In the genomic region with DNA sequence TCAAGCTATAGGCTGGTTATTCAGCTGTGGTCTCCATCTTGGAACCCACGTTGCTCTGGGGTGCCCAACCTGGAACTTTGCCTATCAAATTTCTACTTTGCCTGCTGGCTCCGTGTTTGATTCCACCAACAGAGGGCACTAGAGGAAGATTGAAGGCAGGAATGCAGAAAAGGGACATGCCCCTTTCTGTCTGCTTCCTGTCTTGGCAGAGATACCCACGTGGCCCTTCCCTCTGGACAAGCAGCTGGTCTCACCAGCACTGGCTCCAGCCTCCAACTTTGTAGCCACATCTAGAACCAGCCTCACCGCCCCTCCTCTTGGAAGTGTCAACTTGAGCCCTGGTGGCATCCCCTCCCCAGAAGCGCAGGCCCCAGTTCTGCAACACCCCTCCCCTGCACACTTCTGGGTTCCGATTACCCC, we compare ENCODE assay signal across 8 cellular contexts. TPM values are rescaled to one million over a fixed set of nuclear protein-coding genes. Genes with fewer than 3 reads are reported as not detected.
A peak's percentile ranks its signal among the peaks of the same experiment; 100 is the strongest.
DNase-seq lines count a peak whose midpoint lies in the region; ATAC-seq and TF ChIP-seq lines count a peak whose summit lies in the region.

No MANE protein-coding gene starts in this region.

- TF ChIP-seq CTCF in RWPE2 (IDR thresholded peaks at IDR 0.05; ENCODE audit: poor library complexity, severe bottlenecking) = peak; percentile 50
- peak in 8 of 9 donors; percentile 31 to 62 (median 56) for TF ChIP-seq CTCF in heart right ventricle (IDR thresholded peaks at IDR 0.05)

- H3K27ac ChIP-seq in RWPE2 (ENCODE audit: poor library complexity, severe bottlenecking) = no peak overlapping the region
- no peak overlapping the region for H3K27ac ChIP-seq in heart right ventricle

- H3K36me3 ChIP-seq in RWPE2 (ENCODE audit: low read depth) = no peaks in the 10 kb centered on the region
- no peaks in the 10 kb centered on the region for H3K36me3 ChIP-seq in heart right ventricle

- intact Hi-C loops in heart right ventricle (cut with DNase I) = no loop called here

- WGBS in heart right ventricle, 2 donors = 49 to 52% methylated on average over 6 of the region's 6 CpGs

- H3K4me3 ChIP-seq in RWPE2 (ENCODE audit: severe bottlenecking) (no peak overlapping the region), heart right ventricle (no peak overlapping the region)

- no peaks in the 10 kb centered on the region for H3K4me1 ChIP-seq in RWPE2 (ENCODE audit: insufficient read depth, poor library complexity, severe bottlenecking)
- H3K4me1 ChIP-seq in heart right ventricle = peaks cover 0 to 3% (median 0%) of the 10 kb centered on the region in 9 donors

- H3K9me3 ChIP-seq in RWPE2 (ENCODE audit: severe bottlenecking) (no peaks in the 10 kb centered on the region), heart right ventricle (no peaks in the 10 kb centered on the region)

- peak; percentile 46; the same call in 2 of the 3 replicates for ATAC-seq in RWPE2 (ENCODE audit: low read depth)
- ATAC-seq in heart right ventricle = peak in 6 of 8 donors; percentile 39 to 82 (median 60)
- no peak for ATAC-seq in GM21825 (IDR thresholded peaks at IDR 0.05; ENCODE audit: unreplicated experiment)
- no peak for ATAC-seq in GM19452 (IDR thresholded peaks at IDR 0.05; ENCODE audit: unreplicated experiment)

- DNase-seq in COLO668 (lab: John Stamatoyannopoulos, UW; ENCODE audit: unreplicated experiment) (peak; percentile 21), HuH-7 (ENCODE audit: low spot score) (peak; percentile 40), RWPE2 (ENCODE audit: low spot score) (no peak), heart right ventricle (peak; percentile 22 to 51)
- peak; percentile 8 to 28 for DNase-seq in activated T-helper 1 cell treated with anti-CD3 and anti-CD28 coated beads, Interleukin-2, amount 50 U/mL, for 16 hours (ENCODE audit: low read depth in 1 of 2, low spot score in 1 of 2)
- peak; percentile 50 for DNase-seq in stimulated activated CD4-positive, alpha-beta T cell treated with anti-CD3 and anti-CD28 coated beads, Interleukin-12 subunit alpha, Interleukin-12 subunit beta, amount 100 ng/mL, for 4 hours

- H3K27me3 ChIP-seq in RWPE2 (ENCODE audit: insufficient read depth, poor library complexity, severe bottlenecking) (no peaks in the 10 kb centered on the region), heart right ventricle (no peaks in the 10 kb centered on the region)

RNA-seq across cellular contexts. Expression of a gene that starts 52.1 kb away (rescaled TPM):
- total RNA-seq in heart right ventricle = 10 to 100 TPM in 8 of 10 donors, 1 to 10 TPM in 2; 9.3 to 16.1 (median 12.4) TPM
- polyA plus RNA-seq in heart right ventricle = 10 to 100 TPM in 1 of 2 donors, 1 to 10 TPM in 1; 7.8 to 21.1 TPM

Comparison
In these comparisons a context has a peak if more than half of its experiments do, and no peak if none do; other contexts are left out.
1. ATAC-seq: peak in RWPE2 (single experiment) and heart right ventricle (6 of 8); none in GM21825 (single experiment) and GM19452 (single experiment).